18 cellular contexts compared by ENCODE assay signal in genomic region chrX:10381218-10381617, GRCh38.
"Had no signal": no experiment of that assay in that cellular context is flagged by ENCODE, and none has a peak within 500 bp of the region (broad histone marks: within the 10 kb centered on the region; RNA-seq: fewer than 3 reads in every experiment).

No MANE protein-coding gene starts in this region.

- H3K27me3 Mint-ChIP-seq: activated B cell treated with CpG ODN at 0.5 μM for 24 hours; activated CD4-positive, alpha-beta memory T cell treated with anti-CD3 and anti-CD28 coated beads for 36 hours; effector memory CD8-positive, alpha-beta T cell; stimulated activated naive CD8-positive, alpha-beta T cell treated with anti-CD3 and anti-CD28 coated beads, Interleukin-15, Interleukin-2, amounts not matched to agents 100 ng/mL and 50 ng/mL, for 24 hours had no signal

- H3K4me3 Mint-ChIP-seq: activated B cell treated with CpG ODN at 0.5 μM for 24 hours; activated CD4-positive, alpha-beta memory T cell treated with anti-CD3 and anti-CD28 coated beads for 36 hours; activated T-helper 1 cell treated with anti-CD3 and anti-CD28 coated beads, Interleukin-12 subunit alpha, Interleukin-12 subunit beta, Interleukin-2, Interleukin-4 antibody, amounts not matched to agents 30 ng/mL and 10 ng/mL and 1 ng/mL, durations not matched to agents 14 hours and 24 hours and 36 hours; effector memory CD8-positive, alpha-beta T cell; stimulated activated naive CD8-positive, alpha-beta T cell treated with anti-CD3 and anti-CD28 coated beads, Interleukin-15, Interleukin-2, amounts not matched to agents 100 ng/mL and 50 ng/mL, for 24 hours had no signal

- H3K27ac ChIP-seq: adrenal gland, gastrocnemius medialis, left lung, tibial nerve had no signal

- H3K9me3 Mint-ChIP-seq: activated CD4-positive, alpha-beta memory T cell treated with anti-CD3 and anti-CD28 coated beads for 36 hours; activated naive CD4-positive, alpha-beta T cell treated with anti-CD3 and anti-CD28 coated beads, Interleukin-2, amount 50 U/mL, for 72 hours; activated T-helper 1 cell treated with anti-CD3 and anti-CD28 coated beads, Interleukin-12 subunit alpha, Interleukin-12 subunit beta, Interleukin-2, Interleukin-4 antibody, amounts not matched to agents 30 ng/mL and 10 ng/mL and 1 ng/mL, durations not matched to agents 14 hours and 24 hours and 36 hours; stimulated activated naive CD8-positive, alpha-beta T cell treated with anti-CD3 and anti-CD28 coated beads, Interleukin-15, Interleukin-2, amounts not matched to agents 100 ng/mL and 50 ng/mL, for 24 hours had no signal

- ATAC-seq: activated naive CD4-positive, alpha-beta T cell treated with anti-CD3 and anti-CD28 coated beads, Interleukin-2, amount 50 U/mL, for 72 hours; effector memory CD8-positive, alpha-beta T cell; gastrocnemius medialis; left lung had no signal

- H3K4me1 Mint-ChIP-seq: activated B cell treated with CpG ODN at 0.5 μM for 24 hours had no signal

- H3K36me3 Mint-ChIP-seq: activated CD4-positive, alpha-beta memory T cell treated with anti-CD3 and anti-CD28 coated beads for 36 hours; activated naive CD4-positive, alpha-beta T cell treated with anti-CD3 and anti-CD28 coated beads, Interleukin-2, amount 50 U/mL, for 72 hours had no signal

- H3K27ac Mint-ChIP-seq: activated B cell treated with CpG ODN at 0.5 μM for 24 hours; activated CD4-positive, alpha-beta memory T cell treated with anti-CD3 and anti-CD28 coated beads for 36 hours; activated naive CD4-positive, alpha-beta T cell treated with anti-CD3 and anti-CD28 coated beads, Interleukin-2, amount 50 U/mL, for 72 hours; activated T-helper 1 cell treated with anti-CD3 and anti-CD28 coated beads, Interleukin-12 subunit alpha, Interleukin-12 subunit beta, Interleukin-2, Interleukin-4 antibody, amounts not matched to agents 30 ng/mL and 10 ng/mL and 1 ng/mL, durations not matched to agents 14 hours and 24 hours and 36 hours; effector memory CD8-positive, alpha-beta T cell; stimulated activated naive CD8-positive, alpha-beta T cell treated with anti-CD3 and anti-CD28 coated beads, Interleukin-15, Interleukin-2, amounts not matched to agents 100 ng/mL and 50 ng/mL, for 24 hours had no signal

- DNase-seq: activated B cell treated with CpG ODN at 0.5 μM for 24 hours; activated CD4-positive, alpha-beta memory T cell treated with anti-CD3 and anti-CD28 coated beads for 36 hours; activated CD4-positive, alpha-beta T cell treated with anti-CD3 and anti-CD28 coated beads for 4 hours; activated gamma-delta T cell treated with Interleukin-2 at 50 U/mL for 16 hours; activated T-cell treated with anti-CD3 and anti-CD28 coated beads for 4 hours; adrenal gland; effector memory CD8-positive, alpha-beta T cell; gastrocnemius medialis; head of caudate nucleus; left lung; midbrain; occipital lobe; stimulated activated CD4-positive, alpha-beta T cell treated with anti-CD3 and anti-CD28 coated beads, Interleukin-2, amount 100 ng/mL, for 24 hours; T-helper 9 cell had no signal
